In genomic region chr20:50730765-50731054, GRCh38 we compare ENCODE assay signal across 1 cellular context.
A peak's percentile ranks its signal among the peaks of the same experiment; 100 is the strongest.
TF ChIP-seq lines count a peak whose summit lies in the region.

No MANE protein-coding gene starts in this region.

TF ChIP-seq in HepG2, 621 proteins besides CTCF, POLR2A, EP300 and RAD21 (continued from another document):
- TF ChIP-seq, protein P1, sequence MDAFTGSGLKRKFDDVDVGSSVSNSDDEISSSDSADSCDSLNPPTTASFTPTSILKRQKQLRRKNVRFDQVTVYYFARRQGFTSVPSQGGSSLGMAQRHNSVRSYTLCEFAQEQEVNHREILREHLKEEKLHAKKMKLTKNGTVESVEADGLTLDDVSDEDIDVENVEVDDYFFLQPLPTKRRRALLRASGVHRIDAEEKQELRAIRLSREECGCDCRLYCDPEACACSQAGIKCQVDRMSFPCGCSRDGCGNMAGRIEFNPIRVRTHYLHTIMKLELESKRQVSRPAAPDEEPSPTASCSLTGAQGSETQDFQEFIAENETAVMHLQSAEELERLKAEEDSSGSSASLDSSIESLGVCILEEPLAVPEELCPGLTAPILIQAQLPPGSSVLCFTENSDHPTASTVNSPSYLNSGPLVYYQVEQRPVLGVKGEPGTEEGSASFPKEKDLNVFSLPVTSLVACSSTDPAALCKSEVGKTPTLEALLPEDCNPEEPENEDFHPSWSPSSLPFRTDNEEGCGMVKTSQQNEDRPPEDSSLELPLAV (CRISPR knock-in tag; conservative IDR thresholded peaks at IDR 0.05; ENCODE audit: low read depth): no peak
- 0 out of 2 replicates have a peak, but pooled peaks have one; percentile 49 for TF ChIP-seq ZNF550 (CRISPR knock-in tag; IDR thresholded peaks at IDR 0.05; ENCODE audit: borderline replicate concordance)
- TF ChIP-seq JARID2 (CRISPR knock-in tag; IDR thresholded peaks at IDR 0.05; ENCODE audit: insufficient replicate concordance): no peak
- no peak for TF ChIP-seq NCOA2 (CRISPR knock-in tag; IDR thresholded peaks at IDR 0.05)
- no peak for TF ChIP-seq ZNF790 (CRISPR knock-in tag; IDR thresholded peaks at IDR 0.05; ENCODE audit: borderline replicate concordance)
- no peak for TF ChIP-seq RFX5 (IDR thresholded peaks at IDR 0.05; ENCODE audit: low read depth, low read length)
- TF ChIP-seq ZNF83 (CRISPR knock-in tag; IDR thresholded peaks at IDR 0.05; ENCODE audit: borderline replicate concordance): peak; percentile 60; the same call in 1 of the 2 replicates
- TF ChIP-seq SRF (IDR thresholded peaks at IDR 0.05; ENCODE audit: low read depth, low read length): no peak
- TF ChIP-seq, protein P2, sequence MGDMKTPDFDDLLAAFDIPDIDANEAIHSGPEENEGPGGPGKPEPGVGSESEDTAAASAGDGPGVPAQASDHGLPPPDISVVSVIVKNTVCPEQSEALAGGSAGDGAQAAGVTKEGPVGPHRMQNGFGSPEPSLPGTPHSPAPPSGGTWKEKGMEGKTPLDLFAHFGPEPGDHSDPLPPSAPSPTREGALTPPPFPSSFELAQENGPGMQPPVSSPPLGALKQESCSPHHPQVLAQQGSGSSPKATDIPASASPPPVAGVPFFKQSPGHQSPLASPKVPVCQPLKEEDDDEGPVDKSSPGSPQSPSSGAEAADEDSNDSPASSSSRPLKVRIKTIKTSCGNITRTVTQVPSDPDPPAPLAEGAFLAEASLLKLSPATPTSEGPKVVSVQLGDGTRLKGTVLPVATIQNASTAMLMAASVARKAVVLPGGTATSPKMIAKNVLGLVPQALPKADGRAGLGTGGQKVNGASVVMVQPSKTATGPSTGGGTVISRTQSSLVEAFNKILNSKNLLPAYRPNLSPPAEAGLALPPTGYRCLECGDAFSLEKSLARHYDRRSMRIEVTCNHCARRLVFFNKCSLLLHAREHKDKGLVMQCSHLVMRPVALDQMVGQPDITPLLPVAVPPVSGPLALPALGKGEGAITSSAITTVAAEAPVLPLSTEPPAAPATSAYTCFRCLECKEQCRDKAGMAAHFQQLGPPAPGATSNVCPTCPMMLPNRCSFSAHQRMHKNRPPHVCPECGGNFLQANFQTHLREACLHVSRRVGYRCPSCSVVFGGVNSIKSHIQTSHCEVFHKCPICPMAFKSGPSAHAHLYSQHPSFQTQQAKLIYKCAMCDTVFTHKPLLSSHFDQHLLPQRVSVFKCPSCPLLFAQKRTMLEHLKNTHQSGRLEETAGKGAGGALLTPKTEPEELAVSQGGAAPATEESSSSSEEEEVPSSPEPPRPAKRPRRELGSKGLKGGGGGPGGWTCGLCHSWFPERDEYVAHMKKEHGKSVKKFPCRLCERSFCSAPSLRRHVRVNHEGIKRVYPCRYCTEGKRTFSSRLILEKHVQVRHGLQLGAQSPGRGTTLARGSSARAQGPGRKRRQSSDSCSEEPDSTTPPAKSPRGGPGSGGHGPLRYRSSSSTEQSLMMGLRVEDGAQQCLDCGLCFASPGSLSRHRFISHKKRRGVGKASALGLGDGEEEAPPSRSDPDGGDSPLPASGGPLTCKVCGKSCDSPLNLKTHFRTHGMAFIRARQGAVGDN (CRISPR knock-in tag; IDR thresholded peaks at IDR 0.05): no peak
